ENCODE assay signal across 8 cellular contexts in genomic region chr3:19866751-19867347, GRCh38.
DNase-seq lines count a peak whose midpoint lies in the region; ATAC-seq, FAIRE-seq and TF ChIP-seq lines count a peak whose summit lies in the region.

No MANE protein-coding gene starts in this region.

- peak; percentile 97 for TF ChIP-seq RAD21 in H1 (IDR thresholded peaks at IDR 0.05 in 1 of 2, conservative IDR thresholded peaks at IDR 0.05 in 1 of 2; ENCODE audit: low read depth in 2 of 2, low read length in 2 of 2)

- H4K8ac ChIP-seq in H1 (ENCODE audit: extremely low read depth, insufficient read depth, low read length), result no peak overlapping the region

- WGBS in H1 (ENCODE audit: extremely low coverage in 1 of 2, insufficient coverage in 1 of 2, insufficient read length in 1 of 2, insufficient replicate concordance in 2 of 2, low coverage in 1 of 2, low lambda C conversion rate in 2 of 2, missing lambda C conversion rate in 1 of 2), 2 experiments, result 28% methylated on average over 7 of the region's 7 CpGs; no CpG with 5 or more reads in 1 of the 2 experiments

- intact Hi-C loops in tibial artery (cut with DNase I; ENCODE audit: low total_unique reads), result loop anchor here (10.0 kb wide), 1 partner anchor 802 kb away; no protein-coding TSS in a partner anchor

- TF ChIP-seq CTCF in AG09309 (IDR thresholded peaks at IDR 0.05; ENCODE audit: control insufficient read depth, insufficient read depth, low read depth, low read length, missing control alignments) (peak; percentile 79), H1 (IDR thresholded peaks at IDR 0.05; ENCODE audit: control extremely low read depth in 1 of 3, insufficient read depth in 1 of 3, low read depth in 1 of 3, low read length in 3 of 3) (peak in 2 of 3 experiments; percentile 71 to 81; a peak in 3 of 4 replicates), mesothelial cell of epicardium (IDR thresholded peaks at IDR 0.05; ENCODE audit: unreplicated experiment) (peak; percentile 72), tibial artery (IDR thresholded peaks at IDR 0.05) (peak; percentile 66 to 77)

- no peaks in the 10 kb centered on the region for H3K27me3 ChIP-seq in H1 (replicated peaks in 1 of 4; ENCODE audit: control insufficient read depth in 3 of 4, extremely low read depth in 1 of 4, insufficient read depth in 3 of 4, low read length in 3 of 4)
- no peaks in the 10 kb centered on the region for H3K27me3 ChIP-seq in tibial artery

- no peak overlapping the region for H2BK120ac ChIP-seq in H1 (replicated peaks; ENCODE audit: low read depth, low read length)

- POLR2A ChIA-PET in H1 (lab: Charles Lee; ENCODE audit: partially characterized antibody), result interaction anchor here (0.5 kb wide), 1 partner anchor 727 kb away, joined by 3 read pairs; no protein-coding TSS in a partner anchor

- H4K5ac ChIP-seq in H1 (ENCODE audit: insufficient read length, low read depth, low read length), result no peak overlapping the region

- H3K4me1 Mint-ChIP-seq in mesothelial cell of epicardium, result peaks cover 2% of the 10 kb centered on the region

- CTCF ChIA-PET in H1 (lab: Charles Lee; ENCODE audit: partially characterized antibody), result interaction anchor here (0.6 to 3.3 kb wide), 42 partner anchors 8 to 1083 kb away, joined by 3 to 40 read pairs (median 4); no protein-coding TSS in a partner anchor

- no peaks in the 10 kb centered on the region for H3K23me2 ChIP-seq in H1 (ENCODE audit: low read depth, low read length)

- peak; percentile 97 for ATAC-seq in HG02759 (IDR thresholded peaks at IDR 0.05; ENCODE audit: unreplicated experiment)

- no peak overlapping the region for H4K91ac ChIP-seq in H1 (replicated peaks; ENCODE audit: insufficient read length, low read length)

- H3K27ac ChIP-seq in H1 (ENCODE audit: low read depth, low read length) (no peak overlapping the region), tibial artery (no peak overlapping the region)

- H3K27ac Mint-ChIP-seq in mesothelial cell of epicardium, result no peak overlapping the region

- H3K36me3 Mint-ChIP-seq in mesothelial cell of epicardium, result no peaks in the 10 kb centered on the region

- no peaks in the 10 kb centered on the region for H3K79me1 ChIP-seq in H1 (ENCODE audit: low read depth, low read length)

- no peak for TF ChIP-seq EP300 in H1 (IDR thresholded peaks at IDR 0.05; ENCODE audit: borderline replicate concordance in 1 of 2, low read depth in 2 of 2, low read length in 2 of 2)

- no peaks in the 10 kb centered on the region for H3K9me3 Mint-ChIP-seq in mesothelial cell of epicardium

- H3K18ac ChIP-seq in H1 (ENCODE audit: extremely low read depth, low read length), result no peak overlapping the region

- peak; percentile 97 for FAIRE-seq in GM12892 (lab: Jason Lieb, UNC)
- peak; percentile 96 for FAIRE-seq in H1 (lab: Jason Lieb, UNC)

- no peak for TF ChIP-seq POLR2A in GM12892 (IDR thresholded peaks at IDR 0.05; ENCODE audit: low read depth, low read length)
- TF ChIP-seq POLR2A in H1 (IDR thresholded peaks at IDR 0.05; ENCODE audit: control extremely low read depth in 1 of 2, low read depth in 2 of 2, low read length in 2 of 2), result no peak

- peaks cover 17% of the 10 kb centered on the region for H3K27me3 Mint-ChIP-seq in mesothelial cell of epicardium (ENCODE audit: low read depth)

- H3K4me3 ChIP-seq in AG09309 (ENCODE audit: control insufficient read depth, low read depth, low read length), result no peak overlapping the region
- no peak overlapping the region for H3K4me3 ChIP-seq in H1 (ENCODE audit: extremely low read depth in 1 of 4, insufficient read depth in 2 of 4, low read depth in 3 of 4, low read length in 4 of 4)
- H3K4me3 ChIP-seq in tibial artery, result no peak overlapping the region

- H4K20me1 ChIP-seq in H1 (replicated peaks in 1 of 2; ENCODE audit: control insufficient read depth in 1 of 2, insufficient read depth in 2 of 2, low read length in 2 of 2), result no peaks in the 10 kb centered on the region

- no peak overlapping the region for H2AK5ac ChIP-seq in H1 (ENCODE audit: low read depth, low read length)

- H3K9me3 ChIP-seq in H1 (ENCODE audit: insufficient read depth in 2 of 2, low read depth in 1 of 2, low read length in 1 of 2), result peaks cover 0 to 4% of the 10 kb centered on the region in 2 experiments; a peak in 1 of 4 replicates
- H3K9me3 ChIP-seq in tibial artery, result no peaks in the 10 kb centered on the region

- H3K56ac ChIP-seq in H1 (replicated peaks; ENCODE audit: insufficient read length, low read depth, low read length), result no peak overlapping the region

- H2BK15ac ChIP-seq in H1 (ENCODE audit: low read length), result no peak overlapping the region

- peak; percentile 14 for DNase-seq in AG09309 (ENCODE audit: low read depth)
- DNase-seq in GM12892 (ENCODE audit: insufficient read length), result no peak
- peak; percentile 51 for DNase-seq in NCI-H146 (lab: John Stamatoyannopoulos, UW)
- DNase-seq in UCSD-AML1 (lab: John Stamatoyannopoulos, UW; ENCODE audit: unreplicated experiment), result peak; percentile 9
- DNase-seq in H1 (ENCODE audit: low read depth in 1 of 2, low spot score in 2 of 2), result peak; percentile 41 to 79
- peak in 1 of 2 experiments; percentile 66 for DNase-seq in mesothelial cell of epicardium (ENCODE audit: low spot score in 2 of 2, unreplicated experiment in 2 of 2)
- peak in 1 of 2 donors; percentile 37 for DNase-seq in tibial artery

- no peaks in the 10 kb centered on the region for H3K79me2 ChIP-seq in H1 (ENCODE audit: control insufficient read depth in 1 of 2, insufficient read depth in 2 of 2, low read length in 2 of 2)

- no peak overlapping the region for H3K14ac ChIP-seq in H1 (ENCODE audit: insufficient read length)

- no peak overlapping the region for H2BK12ac ChIP-seq in H1 (ENCODE audit: low read depth, low read length)

- H3K4me1 ChIP-seq in H1 (replicated peaks in 1 of 4; ENCODE audit: control insufficient read depth in 3 of 4, insufficient read depth in 4 of 4, low read length in 3 of 4) (no peaks in the 10 kb centered on the region), tibial artery (no peaks in the 10 kb centered on the region)

- H2AFZ ChIP-seq in H1 (ENCODE audit: low read length), result no peak overlapping the region

- no peak overlapping the region for H3K9ac ChIP-seq in H1 (replicated peaks in 1 of 4; ENCODE audit: extremely low read depth in 1 of 4, low read depth in 3 of 4, low read length in 3 of 4)

- no peak overlapping the region for H3K4me3 Mint-ChIP-seq in mesothelial cell of epicardium

- no peak overlapping the region for H3K23ac ChIP-seq in H1 (ENCODE audit: insufficient read length)

- H3K36me3 ChIP-seq in H1 (ENCODE audit: control insufficient read depth in 2 of 4, insufficient read depth in 4 of 4, low read length in 3 of 4) (no peaks in the 10 kb centered on the region), tibial artery (no peaks in the 10 kb centered on the region)

- H2BK20ac ChIP-seq in H1 (ENCODE audit: low read length), result no peak overlapping the region

- H3K4ac ChIP-seq in H1 (replicated peaks; ENCODE audit: insufficient read length, low read depth, low read length), result no peak overlapping the region

- H2BK5ac ChIP-seq in H1 (ENCODE audit: low read depth, low read length), result no peak overlapping the region

- no peak overlapping the region for H3K4me2 ChIP-seq in H1 (ENCODE audit: insufficient read depth in 1 of 2, low read depth in 2 of 2, low read length in 2 of 2)

TF ChIP-seq in H1, 55 proteins besides CTCF, POLR2A, EP300 and RAD21:
- TF ChIP-seq KDM5A (IDR thresholded peaks at IDR 0.05; ENCODE audit: low read length) (no peak), SAP30 (IDR thresholded peaks at IDR 0.05; ENCODE audit: insufficient read depth, insufficient replicate concordance, low read length) (no peak), NRF1 (IDR thresholded peaks at IDR 0.05; ENCODE audit: low read depth, low read length) (no peak), ZNF274 (IDR thresholded peaks at IDR 0.05; ENCODE audit: borderline replicate concordance, extremely low read depth, low read length) (no peak), TBP (IDR thresholded peaks at IDR 0.05; ENCODE audit: low read depth, low read length) (no peak), SIRT6 (IDR thresholded peaks at IDR 0.05; ENCODE audit: low read length) (no peak), RFX5 (IDR thresholded peaks at IDR 0.05; ENCODE audit: borderline replicate concordance, low read depth, low read length) (no peak), SRF (IDR thresholded peaks at IDR 0.05; ENCODE audit: low read depth, low read length) (no peak)
